22 cellular contexts compared by ENCODE assay signal in genomic region chr11:84103096-84103495, GRCh38.
A peak's percentile ranks its signal among the peaks of the same experiment; 100 is the strongest.
DNase-seq lines count a peak whose midpoint lies in the region; ATAC-seq and TF ChIP-seq lines count a peak whose summit lies in the region.
"Had no signal": no experiment of that assay in that cellular context is flagged by ENCODE, and none has a peak within 500 bp of the region (broad histone marks: within the 10 kb centered on the region; RNA-seq: fewer than 3 reads in every experiment).

No MANE protein-coding gene starts in this region.

- H3K27ac ChIP-seq in endodermal cell (ENCODE audit: low read depth, low read length), result no peak overlapping the region
- H3K27ac ChIP-seq in neural progenitor cell, result peak overlapping the region; percentile 46
- H3K27ac ChIP-seq: cardiac muscle cell, esophagus muscularis mucosa, WERI-Rb-1 had no signal

- H3K9ac ChIP-seq in endodermal cell (ENCODE audit: extremely low read depth, low read length, poor library complexity, severe bottlenecking), result no peak overlapping the region
- no peak overlapping the region for H3K9ac ChIP-seq in neural progenitor cell

- H3K9me3 Mint-ChIP-seq in endodermal cell, result no peaks in the 10 kb centered on the region
- H3K9me3 Mint-ChIP-seq in neural progenitor cell, result no peaks in the 10 kb centered on the region
- H3K9me3 Mint-ChIP-seq: activated T-cell treated with anti-CD3 and anti-CD28 coated beads, Interleukin-2, amount 50 U/mL, for 4 hours; type B pancreatic cell had no signal

- H3K4me1 ChIP-seq in endodermal cell (ENCODE audit: control insufficient read depth, insufficient read depth, low read length) (no peaks in the 10 kb centered on the region), neural progenitor cell (peaks cover 25% of the 10 kb centered on the region)
- H3K4me1 ChIP-seq: esophagus muscularis mucosa had no signal

- H4K20me1 ChIP-seq in neural progenitor cell (ENCODE audit: low read depth), result peaks cover 26% of the 10 kb centered on the region

- ATAC-seq in HG02759 (IDR thresholded peaks at IDR 0.05; ENCODE audit: unreplicated experiment), result no peak
- ATAC-seq: activated T-cell treated with anti-CD3 and anti-CD28 coated beads, Interleukin-2, amount 50 U/mL, for 4 hours; natural killer cell treated with Interleukin-12 subunit alpha and Interleukin-12 subunit beta and Interleukin-15 and Interleukin-18, amount 100 ng/mL, for 72 hours had no signal

- H3K36me3 Mint-ChIP-seq in endodermal cell (ENCODE audit: low read depth), result no peaks in the 10 kb centered on the region
- no peaks in the 10 kb centered on the region for H3K36me3 Mint-ChIP-seq in neural progenitor cell
- H3K36me3 Mint-ChIP-seq: activated CD4-positive, alpha-beta memory T cell treated with anti-CD3 and anti-CD28 coated beads for 36 hours; activated naive CD8-positive, alpha-beta T cell treated with anti-CD3 and anti-CD28 coated beads for 36 hours; CD4-positive, CD25-positive, alpha-beta regulatory T cell; immature natural killer cell; natural killer cell treated with Interleukin-12 subunit alpha and Interleukin-12 subunit beta and Interleukin-15 and Interleukin-18, amount 100 ng/mL, for 72 hours; type B pancreatic cell had no signal

- H3K4me3 ChIP-seq in endodermal cell (ENCODE audit: low read length) (no peak overlapping the region), neural progenitor cell (no peak overlapping the region)
- H3K4me3 ChIP-seq: cardiac muscle cell, esophagus muscularis mucosa had no signal

- TF ChIP-seq CTCF in endodermal cell (conservative IDR thresholded peaks at IDR 0.05) (no peak), neural progenitor cell (IDR thresholded peaks at IDR 0.05) (no peak)

- H3K9me3 ChIP-seq in endodermal cell (ENCODE audit: control insufficient read depth, low read length) (no peaks in the 10 kb centered on the region), neural progenitor cell (ENCODE audit: low read depth) (no peaks in the 10 kb centered on the region)
- H3K9me3 ChIP-seq: esophagus muscularis mucosa had no signal

- peak overlapping the region; percentile 27 for H3K4me2 ChIP-seq in neural progenitor cell

- peaks cover 27% of the 10 kb centered on the region for H3K27me3 ChIP-seq in endodermal cell (ENCODE audit: control insufficient read depth, insufficient read depth, low read length, poor library complexity, severe bottlenecking)
- H3K27me3 ChIP-seq in neural progenitor cell, result peaks cover 73% of the 10 kb centered on the region
- H3K27me3 ChIP-seq: cardiac muscle cell, esophagus muscularis mucosa had no signal

- H3K4me3 Mint-ChIP-seq in endodermal cell (no peak overlapping the region), neural progenitor cell (no peak overlapping the region)
- H3K4me3 Mint-ChIP-seq: activated CD4-positive, alpha-beta memory T cell treated with anti-CD3 and anti-CD28 coated beads for 36 hours; activated naive CD8-positive, alpha-beta T cell treated with anti-CD3 and anti-CD28 coated beads for 36 hours; activated T-cell treated with anti-CD3 and anti-CD28 coated beads, Interleukin-2, amount 50 U/mL, for 4 hours; CD4-positive, CD25-positive, alpha-beta regulatory T cell; HFFc6; immature natural killer cell; natural killer cell treated with Interleukin-12 subunit alpha and Interleukin-12 subunit beta and Interleukin-15 and Interleukin-18, amount 100 ng/mL, for 72 hours; type B pancreatic cell had no signal

- H2AFZ ChIP-seq in neural progenitor cell (replicated peaks), result no peak overlapping the region

- peak in 8 of 14 donors; percentile 15 to 55 (median 28) for DNase-seq in C1 segment of cervical spinal cord (lab: John Stamatoyannopoulos, UW)
- peak; percentile 2 for DNase-seq in NCI-H524 treated with DMSO at 0.1 percent for 48 hours (lab: John Stamatoyannopoulos, UW)
- DNase-seq in endodermal cell, result peak; percentile 50
- peak; percentile 87 for DNase-seq in neural progenitor cell (ENCODE audit: low spot score)
- no peak for DNase-seq in activated CD8-positive, alpha-beta memory T cell treated with anti-CD3 and anti-CD28 coated beads, Interleukin-2, amount 50 U/mL, for 4 hours
- DNase-seq in SHP77 treated with DMSO at 0.1 percent for 48 hours (lab: John Stamatoyannopoulos, UW), result no peak
- no peak for DNase-seq in NCI-H69 (lab: John Stamatoyannopoulos, UW)
- DNase-seq: ACHN; activated CD4-positive, alpha-beta memory T cell treated with anti-CD3 and anti-CD28 coated beads for 36 hours; activated naive CD8-positive, alpha-beta T cell treated with anti-CD3 and anti-CD28 coated beads for 36 hours; activated T-cell treated with anti-CD3 and anti-CD28 coated beads, Interleukin-2, amount 50 U/mL, for 4 hours; CD4-positive, CD25-positive, alpha-beta regulatory T cell; DMS79 treated with DMSO at 0.1 percent for 48 hours; HFFc6; immature natural killer cell; stimulated activated naive CD4-positive, alpha-beta T cell; WERI-Rb-1 had no signal

- peaks cover 18% of the 10 kb centered on the region for H3F3A ChIP-seq in neural progenitor cell (ENCODE audit: low read depth)

- H3K27ac Mint-ChIP-seq in endodermal cell (no peak overlapping the region), neural progenitor cell (no peak overlapping the region)
- H3K27ac Mint-ChIP-seq: activated CD4-positive, alpha-beta memory T cell treated with anti-CD3 and anti-CD28 coated beads for 36 hours; activated naive CD8-positive, alpha-beta T cell treated with anti-CD3 and anti-CD28 coated beads for 36 hours; CD4-positive, CD25-positive, alpha-beta regulatory T cell; HFFc6; immature natural killer cell; natural killer cell treated with Interleukin-12 subunit alpha and Interleukin-12 subunit beta and Interleukin-15 and Interleukin-18, amount 100 ng/mL, for 72 hours; type B pancreatic cell had no signal

- no peaks in the 10 kb centered on the region for H3K79me2 ChIP-seq in neural progenitor cell (ENCODE audit: low read depth)

- H3K27me3 Mint-ChIP-seq in endodermal cell (ENCODE audit: insufficient read depth) (peaks cover 2% of the 10 kb centered on the region), neural progenitor cell (ENCODE audit: insufficient read depth, low read depth) (peaks cover 15% of the 10 kb centered on the region)
- H3K27me3 Mint-ChIP-seq: activated CD4-positive, alpha-beta memory T cell treated with anti-CD3 and anti-CD28 coated beads for 36 hours; activated naive CD8-positive, alpha-beta T cell treated with anti-CD3 and anti-CD28 coated beads for 36 hours; CD4-positive, CD25-positive, alpha-beta regulatory T cell; natural killer cell treated with Interleukin-12 subunit alpha and Interleukin-12 subunit beta and Interleukin-15 and Interleukin-18, amount 100 ng/mL, for 72 hours had no signal

- 63 to 77% methylated on average over 1 of the region's 1 CpG for WGBS in endodermal cell (ENCODE audit: insufficient coverage in 1 of 2, insufficient read length in 1 of 2), 2 experiments

- peaks cover 10% of the 10 kb centered on the region for H3K4me1 Mint-ChIP-seq in endodermal cell
- H3K4me1 Mint-ChIP-seq in neural progenitor cell, result peaks cover 22% of the 10 kb centered on the region
- H3K4me1 Mint-ChIP-seq: activated naive CD8-positive, alpha-beta T cell treated with anti-CD3 and anti-CD28 coated beads for 36 hours; CD4-positive, CD25-positive, alpha-beta regulatory T cell; immature natural killer cell had no signal

- H3K36me3 ChIP-seq in endodermal cell (ENCODE audit: control insufficient read depth, insufficient read depth, low read length) (no peaks in the 10 kb centered on the region), neural progenitor cell (no peaks in the 10 kb centered on the region)
- H3K36me3 ChIP-seq: cardiac muscle cell, esophagus muscularis mucosa, WERI-Rb-1 had no signal

Comparison
In these comparisons a context has a peak if more than half of its experiments do, and no peak if none do; other contexts are left out.
1. DNase-seq: peak in C1 segment of cervical spinal cord (8 of 14), NCI-H524 treated with DMSO at 0.1 percent for 48 hours (single experiment), endodermal cell (single experiment) and neural progenitor cell (single experiment); none in activated CD8-positive, alpha-beta memory T cell treated with anti-CD3 and anti-CD28 coated beads, Interleukin-2, amount 50 U/mL, for 4 hours (single experiment), SHP77 treated with DMSO at 0.1 percent for 48 hours (single experiment) and NCI-H69 (single experiment).